ENCODE assay signal across 29 cellular contexts in genomic region chrX:113492895-113493294, GRCh38.
"Had no signal": no experiment of that assay in that cellular context is flagged by ENCODE, and none has a peak within 500 bp of the region (broad histone marks: within the 10 kb centered on the region; RNA-seq: fewer than 3 reads in every experiment).

No MANE protein-coding gene starts in this region.

- FAIRE-seq: bronchial epithelial cell had no signal

- DNase-seq: activated effector memory CD4-positive, alpha-beta T cell treated with anti-CD3 and anti-CD28 coated beads, Interleukin-2, amount 50 U/mL, for 16 hours; activated effector memory CD4-positive, alpha-beta T cell treated with Interleukin-2 at 50 U/mL for 16 hours; activated gamma-delta T cell; activated gamma-delta T cell treated with Interleukin-2 at 50 U/mL for 16 hours; activated naive CD4-positive, alpha-beta T cell; activated naive CD4-positive, alpha-beta T cell treated with anti-CD3 and anti-CD28 coated beads for 36 hours; activated naive CD4-positive, alpha-beta T cell treated with anti-CD3 and anti-CD28 coated beads, Interleukin-2, amount 10 ng/mL, durations not matched to agents 7 days and 5 days; activated naive CD4-positive, alpha-beta T cell treated with anti-CD3 and anti-CD28 coated beads, Interleukin-2, amount 50 U/mL, for 16 hours; activated naive CD4-positive, alpha-beta T cell treated with Interleukin-2 at 50 U/mL for 16 hours; activated naive CD8-positive, alpha-beta T cell treated with anti-CD3 and anti-CD28 coated beads for 36 hours; activated naive CD8-positive, alpha-beta T cell treated with anti-CD3 and anti-CD28 coated beads, Interleukin-2, amount 10 ng/mL, durations not matched to agents 7 days and 5 days; activated naive CD8-positive, alpha-beta T cell treated with anti-CD3 and anti-CD28 coated beads, Interleukin-2, amount 50 U/mL, for 24 hours; activated T-cell treated with anti-CD3 and anti-CD28 coated beads, Interleukin-2, amount 50 U/mL, for 24 hours; activated T-cell treated with anti-CD3 and anti-CD28 coated beads, Interleukin-2, amount 50 U/mL, for 4 hours; activated T-cell treated with anti-CD3 and anti-CD28 coated beads, Interleukin-2, amount 50 U/mL, for 48 hours; activated T-cell treated with anti-CD3 and anti-CD28 coated beads, Interleukin-2, amount 50 U/mL, for 72 hours; adrenal gland; amniotic stem cell; amygdala; anterior cingulate cortex; aorta; body of pancreas; brain microvascular endothelial cell; caudate nucleus; central memory CD4-positive, alpha-beta T cell; cerebellar nuclear complex had no signal

- ATAC-seq: activated naive CD4-positive, alpha-beta T cell treated with anti-CD3 and anti-CD28 coated beads, Interleukin-2, amount 50 U/mL, for 72 hours; activated naive CD8-positive, alpha-beta T cell treated with anti-CD3 and anti-CD28 coated beads, Interleukin-2, amount 50 U/mL, for 24 hours; activated T-cell treated with anti-CD3 and anti-CD28 coated beads, Interleukin-2, amount 50 U/mL, for 4 hours; activated T-cell treated with anti-CD3 and anti-CD28 coated beads, Interleukin-2, amount 50 U/mL, for 72 hours; activated T-helper 17 cell treated with anti-CD3 and anti-CD28 coated beads, Interleukin-2, amount 50 U/mL, for 72 hours; body of pancreas had no signal
